In genomic region chr7:150824379-150825177, GRCh38 we compare ENCODE assay signal across 26 cellular contexts. TPM values are rescaled to one million over a fixed set of nuclear protein-coding genes. Genes with fewer than 3 reads are reported as not detected.
DNase-seq lines count a peak whose midpoint lies in the region; ATAC-seq and TF ChIP-seq lines count a peak whose summit lies in the region.
"Had no signal": no experiment of that assay in that cellular context is flagged by ENCODE, and none has a peak within 500 bp of the region (broad histone marks: within the 10 kb centered on the region; RNA-seq: fewer than 3 reads in every experiment).

No MANE protein-coding gene starts in this region.

- no peaks in the 10 kb centered on the region for H3K79me2 ChIP-seq in GM23338 (replicated peaks; ENCODE audit: insufficient read depth)

- no peaks in the 10 kb centered on the region for H3K9me3 Mint-ChIP-seq in GM23338
- peaks cover 9% of the 10 kb centered on the region for H3K9me3 Mint-ChIP-seq in activated CD4-positive, alpha-beta T cell treated with anti-CD3 and anti-CD28 coated beads, Interleukin-2, amount 10 ng/mL, durations not matched to agents 7 days and 5 days
- H3K9me3 Mint-ChIP-seq in T-helper 2 cell treated with Interferon-gamma antibody and Interleukin-4, amounts not matched to agents 5 μg/mL and 100 μg/mL, for 36 hours: no peaks in the 10 kb centered on the region
- H3K9me3 Mint-ChIP-seq: central memory CD8-positive, alpha-beta T cell; T-helper 1 cell treated with Interleukin-12 subunit alpha and Interleukin-12 subunit beta and Interleukin-4 antibody, amounts not matched to agents 30 μg/mL and 1 μg/mL, for 36 hours had no signal

- no CpG with 5 or more reads among the region's 20 CpGs for WGBS in right lobe of liver (ENCODE audit: insufficient coverage, low coverage, low lambda C conversion rate, missing lambda C conversion rate)

- DNase-seq in GM23338 (ENCODE audit: low spot score): peak; percentile 35
- DNase-seq in M059J (ENCODE audit: low read depth): peak; percentile 11
- peak; percentile 47 for DNase-seq in coronary artery (ENCODE audit: low spot score)
- DNase-seq in right lobe of liver: peak; percentile 42 to 73 (median 73)
- no peak for DNase-seq in dorsolateral prefrontal cortex
- DNase-seq in activated CD4-positive, alpha-beta T cell treated with anti-CD3 and anti-CD28 coated beads, Interleukin-2, amount 10 ng/mL, durations not matched to agents 7 days and 5 days: no peak
- no peak for DNase-seq in T-helper 2 cell treated with Interferon-gamma antibody and Interleukin-4, amounts not matched to agents 5 μg/mL and 100 μg/mL, for 36 hours (ENCODE audit: low spot score)
- DNase-seq: activated CD4-positive, alpha-beta T cell treated with anti-CD3 and anti-CD28 coated beads, Interleukin-2, amount 50 U/mL, for 1 hour; CD4-positive, CD25-positive, alpha-beta regulatory T cell; hippocampal formation; islet precursor cell; mammary epithelial cell; NCI-H146; SIG-M5; stimulated activated CD4-positive, alpha-beta T cell treated with anti-CD3 and anti-CD28 coated beads, Interleukin-2, amount 100 ng/mL, for 48 hours; stimulated activated naive CD4-positive, alpha-beta T cell treated with Interleukin-2 at 50 U/mL for 16 hours had no signal

- H3K9me3 ChIP-seq in right lobe of liver: no peaks in the 10 kb centered on the region
- H3K9me3 ChIP-seq: ascending aorta had no signal

- no peaks in the 10 kb centered on the region for H3F3A ChIP-seq in GM23338 (replicated peaks; ENCODE audit: low read depth)

- no peaks in the 10 kb centered on the region; the same call in 2 of the 3 replicates for H3K36me3 Mint-ChIP-seq in GM23338 (ENCODE audit: low read depth)
- no peaks in the 10 kb centered on the region for H3K36me3 Mint-ChIP-seq in activated CD4-positive, alpha-beta T cell treated with anti-CD3 and anti-CD28 coated beads, Interleukin-2, amount 10 ng/mL, durations not matched to agents 7 days and 5 days (ENCODE audit: low read depth)
- H3K36me3 Mint-ChIP-seq in T-helper 2 cell treated with Interferon-gamma antibody and Interleukin-4, amounts not matched to agents 5 μg/mL and 100 μg/mL, for 36 hours (ENCODE audit: low read depth): no peaks in the 10 kb centered on the region
- H3K36me3 Mint-ChIP-seq: activated naive CD8-positive, alpha-beta T cell; CD4-positive, CD25-positive, alpha-beta regulatory T cell had no signal

- no peak overlapping the region for H3K4me3 Mint-ChIP-seq in GM23338
- H3K4me3 Mint-ChIP-seq in activated CD4-positive, alpha-beta T cell treated with anti-CD3 and anti-CD28 coated beads, Interleukin-2, amount 10 ng/mL, durations not matched to agents 7 days and 5 days: no peak overlapping the region
- H3K4me3 Mint-ChIP-seq in T-helper 2 cell treated with Interferon-gamma antibody and Interleukin-4, amounts not matched to agents 5 μg/mL and 100 μg/mL, for 36 hours: no peak overlapping the region
- H3K4me3 Mint-ChIP-seq: activated naive CD8-positive, alpha-beta T cell; CD4-positive, CD25-positive, alpha-beta regulatory T cell; central memory CD8-positive, alpha-beta T cell; T-helper 1 cell treated with Interleukin-12 subunit alpha and Interleukin-12 subunit beta and Interleukin-4 antibody, amounts not matched to agents 30 μg/mL and 1 μg/mL, for 36 hours had no signal

- H3K4me1 Mint-ChIP-seq in GM23338: peaks cover 14% of the 10 kb centered on the region; the same call in 2 of the 3 replicates
- H3K4me1 Mint-ChIP-seq in activated CD4-positive, alpha-beta T cell treated with anti-CD3 and anti-CD28 coated beads, Interleukin-2, amount 10 ng/mL, durations not matched to agents 7 days and 5 days: no peaks in the 10 kb centered on the region
- H3K4me1 Mint-ChIP-seq in T-helper 2 cell treated with Interferon-gamma antibody and Interleukin-4, amounts not matched to agents 5 μg/mL and 100 μg/mL, for 36 hours (ENCODE audit: low read depth): no peaks in the 10 kb centered on the region
- H3K4me1 Mint-ChIP-seq: CD4-positive, CD25-positive, alpha-beta regulatory T cell; central memory CD8-positive, alpha-beta T cell had no signal

- H3K27me3 Mint-ChIP-seq in GM23338 (ENCODE audit: insufficient read depth, low read depth, poor library complexity): peaks cover 6% of the 10 kb centered on the region
- peaks cover 41% of the 10 kb centered on the region for H3K27me3 Mint-ChIP-seq in activated CD4-positive, alpha-beta T cell treated with anti-CD3 and anti-CD28 coated beads, Interleukin-2, amount 10 ng/mL, durations not matched to agents 7 days and 5 days
- peaks cover 25% of the 10 kb centered on the region for H3K27me3 Mint-ChIP-seq in T-helper 2 cell treated with Interferon-gamma antibody and Interleukin-4, amounts not matched to agents 5 μg/mL and 100 μg/mL, for 36 hours (ENCODE audit: low read depth)

- CTCF ChIA-PET in activated CD4-positive, alpha-beta T cell treated with anti-CD3 and anti-CD28 coated beads, Interleukin-2, amount 10 ng/mL, durations not matched to agents 7 days and 5 days (lab: Charles Lee): interaction anchor here (1.0 to 1.1 kb wide), 2 partner anchors 11 to 15 kb away, joined by 3 read pairs; no protein-coding TSS in a partner anchor

- H3K4me3 ChIP-seq in GM23338 (no peak overlapping the region), coronary artery (no peak overlapping the region), right lobe of liver (no peak overlapping the region), dorsolateral prefrontal cortex (no peak overlapping the region)
- H3K4me3 ChIP-seq: ascending aorta, smooth muscle cell had no signal

- H3K27ac Mint-ChIP-seq in GM23338: no peak overlapping the region
- H3K27ac Mint-ChIP-seq in activated CD4-positive, alpha-beta T cell treated with anti-CD3 and anti-CD28 coated beads, Interleukin-2, amount 10 ng/mL, durations not matched to agents 7 days and 5 days: no peak overlapping the region
- no peak overlapping the region for H3K27ac Mint-ChIP-seq in T-helper 2 cell treated with Interferon-gamma antibody and Interleukin-4, amounts not matched to agents 5 μg/mL and 100 μg/mL, for 36 hours
- H3K27ac Mint-ChIP-seq: activated naive CD8-positive, alpha-beta T cell; CD4-positive, CD25-positive, alpha-beta regulatory T cell; T-helper 1 cell treated with Interleukin-12 subunit alpha and Interleukin-12 subunit beta and Interleukin-4 antibody, amounts not matched to agents 30 μg/mL and 1 μg/mL, for 36 hours had no signal

- no peaks in the 10 kb centered on the region for H3K4me1 ChIP-seq in GM23338 (ENCODE audit: insufficient read depth)
- H3K4me1 ChIP-seq in right lobe of liver: peaks cover 0 to 36% (median 13%) of the 10 kb centered on the region in 4 donors
- H3K4me1 ChIP-seq: ascending aorta had no signal

- no peaks in the 10 kb centered on the region; the same call in 1 of the 2 replicates for H3K36me3 ChIP-seq in GM23338 (ENCODE audit: insufficient read depth)
- H3K36me3 ChIP-seq in right lobe of liver: no peaks in the 10 kb centered on the region
- H3K36me3 ChIP-seq: ascending aorta had no signal

- no peak for TF ChIP-seq POLR2A in right lobe of liver (IDR thresholded peaks at IDR 0.05)

- TF ChIP-seq CTCF in GM23338 (conservative IDR thresholded peaks at IDR 0.05; ENCODE audit: low read depth in 2 of 2): no peak
- no peak for TF ChIP-seq CTCF in coronary artery (IDR thresholded peaks at IDR 0.05)
- peak in 3 of 4 donors; percentile 20 to 42 (median 30) for TF ChIP-seq CTCF in right lobe of liver (IDR thresholded peaks at IDR 0.05)
- TF ChIP-seq CTCF in dorsolateral prefrontal cortex (IDR thresholded peaks at IDR 0.05 in 54 of 56, conservative IDR thresholded peaks at IDR 0.05 in 2 of 56; ENCODE audit: low read depth in 1 of 56, partially characterized antibody in 56 of 56): no peak

- ATAC-seq in GM23338: peak; percentile 60
- peak; percentile 68 to 83 (median 80) for ATAC-seq in right lobe of liver
- no peak for ATAC-seq in HG03565 (IDR thresholded peaks at IDR 0.05; ENCODE audit: unreplicated experiment)

- H3K27ac ChIP-seq in GM23338 (ENCODE audit: low read depth): no peak overlapping the region
- H3K27ac ChIP-seq in coronary artery: no peak overlapping the region
- H3K27ac ChIP-seq in right lobe of liver: peak overlapping the region in 2 of 3 donors; percentile 51 to 60
- no peak overlapping the region for H3K27ac ChIP-seq in dorsolateral prefrontal cortex
- H3K27ac ChIP-seq: ascending aorta, epithelial cell of prostate, VCaP had no signal

- peak overlapping the region; percentile 74; the same call in 1 of the 2 replicates for H2AFZ ChIP-seq in GM23338

- H3K27me3 ChIP-seq in GM23338 (ENCODE audit: insufficient read depth): no peaks in the 10 kb centered on the region
- H3K27me3 ChIP-seq in right lobe of liver: no peaks in the 10 kb centered on the region
- peaks cover 0 to 23% (median 0%) of the 10 kb centered on the region in 45 donors for H3K27me3 ChIP-seq in dorsolateral prefrontal cortex
- H3K27me3 ChIP-seq: ascending aorta had no signal

- intact Hi-C loops in right lobe of liver (cut with DNase I): no loop called here
- intact Hi-C loops in dorsolateral prefrontal cortex (cut with DNase I): no loop called here

- POLR2A ChIA-PET in activated CD4-positive, alpha-beta T cell treated with anti-CD3 and anti-CD28 coated beads, Interleukin-2, amount 10 ng/mL, durations not matched to agents 7 days and 5 days (lab: Charles Lee): no interaction called here

- no peaks in the 10 kb centered on the region for H4K20me1 ChIP-seq in GM23338 (replicated peaks; ENCODE audit: insufficient read depth)

- H3K9me2 ChIP-seq in GM23338 (ENCODE audit: insufficient read depth): no peaks in the 10 kb centered on the region

- H3K4me2 ChIP-seq in GM23338: no peak overlapping the region
- H3K4me2 ChIP-seq: smooth muscle cell had no signal

RNA-seq across cellular contexts. Expression of gene TMEM176A, which starts 24.0 kb away (rescaled TPM):
- total RNA-seq in GM23338 (2014; rRNA removed; shearing (Covaris generic)): not detected in 2 replicates
- 0.34 and 0.66 TPM in 2 replicates for polyA plus RNA-seq in GM23338 (2016; fragmentation: Nextera tagmentation; extraction: Ambion mirVana)
- total RNA-seq in M059J (2014; rRNA removed; shearing (Covaris generic)): 0.34 TPM in 1 of 2 replicates, not detected in the other
- 1,000 to 10,000 TPM in 1 of 6 experiments, 100 to 1,000 TPM in 5; 441 to 1,033 (median 702) TPM for total RNA-seq in right lobe of liver
- 10 to 100 TPM in 114 of 120 experiments, 1 to 10 TPM in 6; 8.9 to 42.5 (median 18.8) TPM for total RNA-seq in dorsolateral prefrontal cortex
- total RNA-seq in activated CD4-positive, alpha-beta T cell treated with anti-CD3 and anti-CD28 coated beads, Interleukin-2, amount 10 ng/mL, durations not matched to agents 7 days and 5 days: not detected
- total RNA-seq: CD4-positive, CD25-positive, alpha-beta regulatory T cell; fibroblast of villous mesenchyme; mammary epithelial cell; pulmonary artery endothelial cell had no signal
- polyA plus RNA-seq: mammary epithelial cell had no signal

RNA-seq across cellular contexts. Expression of gene TMEM176B, which starts 24.4 kb away (rescaled TPM):
- 0.35 and 0.47 TPM in 2 replicates for total RNA-seq in GM23338 (2014; rRNA removed; shearing (Covaris generic))
- 0.42 and 0.83 TPM in 2 replicates for polyA plus RNA-seq in GM23338 (2016; fragmentation: Nextera tagmentation; extraction: Ambion mirVana)
- total RNA-seq in M059J (2014; rRNA removed; shearing (Covaris generic)): not detected in 2 replicates
- total RNA-seq in right lobe of liver (1,000 to 10,000 TPM in 1 of 6 experiments, 100 to 1,000 TPM in 5; 711 to 1,315 (median 795) TPM), dorsolateral prefrontal cortex (10 to 100 TPM in 119 of 120 experiments, 1 to 10 TPM in 1; 8.7 to 61.1 (median 22.7) TPM)
- not detected for total RNA-seq in activated CD4-positive, alpha-beta T cell treated with anti-CD3 and anti-CD28 coated beads, Interleukin-2, amount 10 ng/mL, durations not matched to agents 7 days and 5 days
- total RNA-seq: CD4-positive, CD25-positive, alpha-beta regulatory T cell; pulmonary artery endothelial cell had no signal
- polyA plus RNA-seq: mammary epithelial cell had no signal

RNA-seq across cellular contexts. Expression of gene AOC1, which starts 27.7 kb away (rescaled TPM):
- 0.47 TPM in 1 of 2 replicates, not detected in the other for total RNA-seq in GM23338 (2014; rRNA removed; shearing (Covaris generic))
- not detected in 2 replicates for polyA plus RNA-seq in GM23338 (2016; fragmentation: Nextera tagmentation; extraction: Ambion mirVana)
- 0.17 TPM in 1 of 2 replicates, not detected in the other for total RNA-seq in M059J (2014; rRNA removed; shearing (Covaris generic))
- 10 to 100 TPM in 1 of 6 experiments, 1 to 10 TPM in 2, not detected in 3; 2.2 to 17.5 (median 9.4) TPM for total RNA-seq in right lobe of liver
- under 1 TPM in 2 of 120 experiments, not detected in 118; 0.36 to 0.68 TPM for total RNA-seq in dorsolateral prefrontal cortex
- not detected for total RNA-seq in activated CD4-positive, alpha-beta T cell treated with anti-CD3 and anti-CD28 coated beads, Interleukin-2, amount 10 ng/mL, durations not matched to agents 7 days and 5 days
- total RNA-seq: CD4-positive, CD25-positive, alpha-beta regulatory T cell; fibroblast of villous mesenchyme; mammary epithelial cell; pulmonary artery endothelial cell; smooth muscle cell had no signal
- polyA plus RNA-seq: CD4-positive, CD25-positive, alpha-beta regulatory T cell; mammary epithelial cell; smooth muscle cell had no signal

Comparison
In these comparisons a context has a peak if more than half of its experiments do, and no peak if none do; other contexts are left out.
1. DNase-seq: peak in GM23338 (single experiment), M059J (single experiment), coronary artery (single experiment) and right lobe of liver (3 of 3); none in dorsolateral prefrontal cortex (0 of 10), activated CD4-positive, alpha-beta T cell treated with anti-CD3 and anti-CD28 coated beads, Interleukin-2, amount 10 ng/mL, durations not matched to agents 7 days and 5 days (single experiment) and T-helper 2 cell treated with Interferon-gamma antibody and Interleukin-4, amounts not matched to agents 5 μg/mL and 100 μg/mL, for 36 hours (single experiment).
2. H3K27ac ChIP-seq: peak in right lobe of liver (2 of 3); none in GM23338 (single experiment), coronary artery (0 of 2) and dorsolateral prefrontal cortex (0 of 59).
3. CTCF ChIP-seq: peak in right lobe of liver (3 of 4); none in GM23338 (0 of 2), coronary artery (single experiment) and dorsolateral prefrontal cortex (0 of 56).
4. RNA of gene TMEM176A, which starts 24.0 kb away (total RNA-seq): 441 to 1,033 TPM in right lobe of liver; 8.9 to 42.5 TPM in dorsolateral prefrontal cortex, 0.34 TPM in M059J, not detected in GM23338 and not detected in activated CD4-positive, alpha-beta T cell treated with anti-CD3 and anti-CD28 coated beads, Interleukin-2, amount 10 ng/mL, durations not matched to agents 7 days and 5 days; every median in the first group is over 10 times any median in the second.
5. RNA of gene TMEM176B, which starts 24.4 kb away (total RNA-seq): 711 to 1,315 TPM in right lobe of liver; 8.7 to 61.1 TPM in dorsolateral prefrontal cortex, 0.35 to 0.47 TPM in GM23338, not detected in activated CD4-positive, alpha-beta T cell treated with anti-CD3 and anti-CD28 coated beads, Interleukin-2, amount 10 ng/mL, durations not matched to agents 7 days and 5 days and not detected in M059J; every median in the first group is over 10 times any median in the second.